8 cellular contexts compared by ENCODE assay signal in genomic region chr7:102883098-102883860, GRCh38. TPM values are rescaled to one million over a fixed set of nuclear protein-coding genes. Genes with fewer than 3 reads are reported as not detected.
DNase-seq lines count a peak whose midpoint lies in the region; ATAC-seq, FAIRE-seq and TF ChIP-seq lines count a peak whose summit lies in the region.
"Had no signal": no experiment of that assay in that cellular context is flagged by ENCODE, and none has a peak within 500 bp of the region (broad histone marks: within the 10 kb centered on the region; RNA-seq: fewer than 3 reads in every experiment).

No MANE protein-coding gene starts in this region.

- H3K9me3 ChIP-seq in PC-9 (ENCODE audit: insufficient read depth, low read depth) (0 out of 2 replicates have a peak, but pooled peaks cover 4% of the 10 kb centered on the region), pancreas (no peaks in the 10 kb centered on the region), MG63 (no peaks in the 10 kb centered on the region)

- peak overlapping the region; percentile 78 for H3K4me2 ChIP-seq in PC-9

- H3K9me2 ChIP-seq in PC-9 (ENCODE audit: insufficient read depth), result no peaks in the 10 kb centered on the region

- BruUV-seq in PC-9 (replicated peaks; lab: Mats Ljungman, UMichigan), result TSS peak; percentile 63

- H3K27ac ChIP-seq in PC-9, result peak overlapping the region; percentile 64
- H3K27ac ChIP-seq in pancreas, result peak overlapping the region in 2 of 4 donors; percentile 58 to 69

- H3K27me3 ChIP-seq in PC-9 (ENCODE audit: insufficient read depth, low read depth) (no peaks in the 10 kb centered on the region), pancreas (no peaks in the 10 kb centered on the region), MG63 (no peaks in the 10 kb centered on the region)

- peaks cover 17% of the 10 kb centered on the region for H3F3A ChIP-seq in PC-9 (ENCODE audit: insufficient read depth, low read depth)

- no peak for TF ChIP-seq CTCF in PC-9 (conservative IDR thresholded peaks at IDR 0.05)
- TF ChIP-seq CTCF in pancreas (IDR thresholded peaks at IDR 0.05), result no peak

- peak; percentile 34 for DNase-seq in HPDE6-E6E7 (ENCODE audit: extremely low spot score)
- peak; percentile 9 to 80 for DNase-seq in PC-9
- DNase-seq in pancreas, result no peak
- DNase-seq in MG63, result no peak
- no peak for DNase-seq in foreskin melanocyte
- DNase-seq: CD8-positive, alpha-beta memory T cell had no signal

- H2AFZ ChIP-seq in PC-9, result no peak overlapping the region

- no peaks in the 10 kb centered on the region for H4K20me1 ChIP-seq in PC-9 (ENCODE audit: insufficient read depth)

- POLR2A ChIA-PET in PC-9 (lab: Charles Lee; ENCODE audit: unreplicated experiment), result interaction anchor here (0.5 kb wide), 1 partner anchor 47 kb away, joined by 3 read pairs; no protein-coding TSS in a partner anchor

- H3K36me3 ChIP-seq in PC-9 (ENCODE audit: low read depth) (no peaks in the 10 kb centered on the region), pancreas (no peaks in the 10 kb centered on the region), MG63 (no peaks in the 10 kb centered on the region)

- peak overlapping the region; percentile 32 for H3K4me3 ChIP-seq in PC-9
- H3K4me3 ChIP-seq in pancreas, result no peak overlapping the region
- H3K4me3 ChIP-seq in MG63, result no peak overlapping the region

- H3K79me2 ChIP-seq in PC-9 (ENCODE audit: low read depth), result no peaks in the 10 kb centered on the region

- CTCF ChIA-PET in PC-9 (lab: Charles Lee), result no interaction called here

- WGBS in pancreas, 2 donors, result 11 to 15% methylated on average over 6 of the region's 6 CpGs

- peaks cover 24% of the 10 kb centered on the region for H3K4me1 ChIP-seq in PC-9 (replicated peaks; ENCODE audit: insufficient read depth)
- H3K4me1 ChIP-seq in pancreas, result peaks cover 8 to 11% (median 10%) of the 10 kb centered on the region in 3 donors

- intact Hi-C loops in PC-9 (cut with micrococcal nuclease; ENCODE audit: unreplicated experiment) (no loop called here), pancreas (cut with DNase I) (no loop called here)

- FAIRE-seq in pancreas (lab: Jason Lieb, UNC), result no peak

- ATAC-seq in esophagus mucosa (peak; percentile 93), pancreas (peak; percentile 87 to 95 (median 94)), GM18909 (IDR thresholded peaks at IDR 0.05; ENCODE audit: poor library complexity, unreplicated experiment) (no peak)

RNA-seq across cellular contexts. Expression of gene LRRC17, which starts 29.5 kb away (rescaled TPM):
- total RNA-seq in PC-9 (2021), result not detected in 2 replicates
- 0.32 TPM for total RNA-seq in esophagus mucosa
- 1 to 10 TPM in 5 of 6 donors, under 1 TPM in 1; 0.76 to 2.7 (median 1.8) TPM for total RNA-seq in pancreas
- polyA plus RNA-seq in pancreas, result 1 to 10 TPM; 1.6 to 2.5 TPM
- total RNA-seq in MG63 (2014; rRNA removed; shearing (Covaris generic); ENCODE audit: low replicate concordance), result 0.13 TPM in 1 of 2 replicates, not detected in the other
- total RNA-seq: CD8-positive, alpha-beta memory T cell had no signal
- polyA plus RNA-seq: CD8-positive, alpha-beta memory T cell had no signal

Comparison
In these comparisons a context has a peak if more than half of its experiments do, and no peak if none do; other contexts are left out.
1. DNase-seq: peak in HPDE6-E6E7 (single experiment) and PC-9 (2 of 2); none in pancreas (0 of 6), MG63 (single experiment) and foreskin melanocyte (single experiment).